ENCODE assay signal across 20 cellular contexts in genomic region chr1:59223213-59223612, GRCh38.
DNase-seq lines count a peak whose midpoint lies in the region; ATAC-seq and TF ChIP-seq lines count a peak whose summit lies in the region.
"Had no signal": no experiment of that assay in that cellular context is flagged by ENCODE, and none has a peak within 500 bp of the region (broad histone marks: within the 10 kb centered on the region; RNA-seq: fewer than 3 reads in every experiment).

No MANE protein-coding gene starts in this region.

- H3K4me3 ChIP-seq in AG10803 (ENCODE audit: low read length) (no peak overlapping the region), WERI-Rb-1 (ENCODE audit: low read depth, low read length) (no peak overlapping the region)
- H3K4me3 ChIP-seq: GM23248, Peyer's patch had no signal

- H3K9me3 Mint-ChIP-seq in activated T-helper 2 cell treated with anti-CD3 and anti-CD28 coated beads, Interferon-gamma antibody, Interleukin-2, Interleukin-4, amounts not matched to agents 10 μg/mL and 5 μg/mL and 100 μg/mL, durations not matched to agents 14 hours and 24 hours and 36 hours, result peaks cover 3% of the 10 kb centered on the region
- H3K9me3 Mint-ChIP-seq: CD4-positive, alpha-beta T cell; IgD-negative memory B cell had no signal

- H3K27ac ChIP-seq in WERI-Rb-1, result no peak overlapping the region
- H3K27ac ChIP-seq: GM23248, Peyer's patch had no signal

- no peaks in the 10 kb centered on the region for H3K36me3 Mint-ChIP-seq in activated T-helper 2 cell treated with anti-CD3 and anti-CD28 coated beads, Interferon-gamma antibody, Interleukin-2, Interleukin-4, amounts not matched to agents 10 μg/mL and 5 μg/mL and 100 μg/mL, durations not matched to agents 14 hours and 24 hours and 36 hours (ENCODE audit: low read depth)

- no peaks in the 10 kb centered on the region for H3K27me3 Mint-ChIP-seq in activated T-helper 2 cell treated with anti-CD3 and anti-CD28 coated beads, Interferon-gamma antibody, Interleukin-2, Interleukin-4, amounts not matched to agents 10 μg/mL and 5 μg/mL and 100 μg/mL, durations not matched to agents 14 hours and 24 hours and 36 hours (ENCODE audit: low read depth)
- H3K27me3 Mint-ChIP-seq: CD4-positive, alpha-beta T cell; IgD-negative memory B cell had no signal

- no peaks in the 10 kb centered on the region for H3K36me3 ChIP-seq in WERI-Rb-1
- H3K36me3 ChIP-seq: Peyer's patch had no signal

- no peaks in the 10 kb centered on the region for H3K9me3 ChIP-seq in WERI-Rb-1 (ENCODE audit: severe bottlenecking)
- H3K9me3 ChIP-seq: Caco-2, Peyer's patch had no signal

- H3K4me1 Mint-ChIP-seq in activated T-helper 2 cell treated with anti-CD3 and anti-CD28 coated beads, Interferon-gamma antibody, Interleukin-2, Interleukin-4, amounts not matched to agents 10 μg/mL and 5 μg/mL and 100 μg/mL, durations not matched to agents 14 hours and 24 hours and 36 hours (ENCODE audit: low read depth), result no peaks in the 10 kb centered on the region

- H3K4me3 Mint-ChIP-seq in activated T-helper 2 cell treated with anti-CD3 and anti-CD28 coated beads, Interferon-gamma antibody, Interleukin-2, Interleukin-4, amounts not matched to agents 10 μg/mL and 5 μg/mL and 100 μg/mL, durations not matched to agents 14 hours and 24 hours and 36 hours (ENCODE audit: low read depth), result no peak overlapping the region
- H3K4me3 Mint-ChIP-seq: CD4-positive, alpha-beta T cell; IgD-negative memory B cell had no signal

- TF ChIP-seq CTCF in AG10803 (conservative IDR thresholded peaks at IDR 0.05; ENCODE audit: low read length) (no peak), WERI-Rb-1 (IDR thresholded peaks at IDR 0.05; ENCODE audit: low read depth, low read length) (no peak)

- intact Hi-C loops in left ventricle myocardium superior (cut with micrococcal nuclease), result no loop called here
- intact Hi-C loops in sciatic nerve (cut with DNase I), result no loop called here
- intact Hi-C loops in activated T-helper 2 cell treated with anti-CD3 and anti-CD28 coated beads, Interferon-gamma antibody, Interleukin-2, Interleukin-4, amounts not matched to agents 10 μg/mL and 5 μg/mL and 100 μg/mL, durations not matched to agents 14 hours and 24 hours and 36 hours (cut with micrococcal nuclease), result no loop called here

- H3K27me3 ChIP-seq in WERI-Rb-1 (ENCODE audit: insufficient read depth, low read depth, severe bottlenecking), result no peaks in the 10 kb centered on the region
- H3K27me3 ChIP-seq: Peyer's patch had no signal

- H3K27ac Mint-ChIP-seq in activated T-helper 2 cell treated with anti-CD3 and anti-CD28 coated beads, Interferon-gamma antibody, Interleukin-2, Interleukin-4, amounts not matched to agents 10 μg/mL and 5 μg/mL and 100 μg/mL, durations not matched to agents 14 hours and 24 hours and 36 hours, result no peak overlapping the region
- H3K27ac Mint-ChIP-seq: CD4-positive, alpha-beta T cell; IgD-negative memory B cell had no signal

- ATAC-seq in left ventricle myocardium superior (peak; percentile 78), sciatic nerve (peak; percentile 67), HG03521 (IDR thresholded peaks at IDR 0.05; ENCODE audit: unreplicated experiment) (no peak)
- ATAC-seq: HCT116 had no signal

- DNase-seq in AG10803 (ENCODE audit: low read depth), result peak; percentile 31
- peak; percentile 16 for DNase-seq in astrocyte of the hippocampus (ENCODE audit: low read depth, low spot score)
- DNase-seq in left ventricle myocardium superior, result no peak
- no peak for DNase-seq in sciatic nerve (ENCODE audit: low spot score)
- DNase-seq in stimulated activated naive CD4-positive, alpha-beta T cell treated with Interleukin-2 at 50 U/mL for 16 hours (lab: John Stamatoyannopoulos, UW), result no peak
- no peak for DNase-seq in WERI-Rb-1
- DNase-seq in activated T-helper 2 cell treated with anti-CD3 and anti-CD28 coated beads, Interferon-gamma antibody, Interleukin-2, Interleukin-4, amounts not matched to agents 10 μg/mL and 5 μg/mL and 100 μg/mL, durations not matched to agents 14 hours and 24 hours and 36 hours (ENCODE audit: low spot score), result no peak
- DNase-seq: Caco-2; CD4-positive, alpha-beta T cell; DMS53; GM23248; Karpas-422; NCI-H1048; NCI-H146; NCI-H2081; NK-92 treated with Interleukin-12 subunit alpha and Interleukin-12 subunit beta, amount 100 ng/mL, for 24 hours; Peyer's patch had no signal

Comparison
In these comparisons a context has a peak if more than half of its experiments do, and no peak if none do; other contexts are left out.
1. DNase-seq: peak in AG10803 (single experiment) and astrocyte of the hippocampus (single experiment); none in left ventricle myocardium superior (single experiment), sciatic nerve (single experiment), stimulated activated naive CD4-positive, alpha-beta T cell treated with Interleukin-2 at 50 U/mL for 16 hours (single experiment), WERI-Rb-1 (single experiment) and activated T-helper 2 cell treated with anti-CD3 and anti-CD28 coated beads, Interferon-gamma antibody, Interleukin-2, Interleukin-4, amounts not matched to agents 10 μg/mL and 5 μg/mL and 100 μg/mL, durations not matched to agents 14 hours and 24 hours and 36 hours (single experiment).